ENCODE assay signal across 31 cellular contexts in the genomic region with DNA sequence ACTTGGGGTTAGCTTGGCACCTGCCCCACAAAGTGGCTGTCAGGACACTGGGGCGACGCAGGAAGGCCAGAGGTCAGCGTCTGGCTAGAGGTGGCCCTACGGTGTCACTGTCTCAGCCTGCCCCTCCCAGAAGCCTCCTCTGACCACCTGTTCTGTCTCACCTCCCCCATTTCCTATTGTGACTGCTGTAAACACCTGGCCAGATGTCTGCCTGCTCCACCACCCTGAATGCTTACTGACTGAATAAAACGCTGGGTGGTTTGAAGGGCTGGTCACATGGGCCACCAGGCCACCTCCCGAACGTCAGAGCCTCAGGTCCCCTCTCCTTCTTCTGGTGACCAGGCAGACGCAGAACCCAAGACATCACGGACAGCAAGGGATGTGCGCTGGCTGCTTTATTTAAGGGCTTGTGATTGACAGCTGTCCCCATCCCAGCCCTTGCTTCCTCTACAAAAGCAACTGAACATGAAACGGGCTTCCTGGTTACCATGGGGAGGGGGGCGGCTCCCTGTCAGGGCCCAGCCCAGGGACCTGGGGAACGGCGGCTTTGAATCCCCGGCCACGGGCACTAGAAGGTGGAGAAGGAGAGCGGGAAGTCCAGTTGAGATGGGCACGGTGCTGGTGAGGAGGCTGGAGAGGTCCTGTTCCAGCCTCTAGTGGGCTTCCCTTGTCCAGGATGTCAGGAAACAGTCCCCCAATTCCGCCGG. TPM values are rescaled to one million over a fixed set of nuclear protein-coding genes. Genes with fewer than 3 reads are reported as not detected.
DNase-seq lines count a peak whose midpoint lies in the region; ATAC-seq and TF ChIP-seq lines count a peak whose summit lies in the region.
"Had no signal": no experiment of that assay in that cellular context is flagged by ENCODE, and none has a peak within 500 bp of the region (broad histone marks: within the 10 kb centered on the region; RNA-seq: fewer than 3 reads in every experiment).

No MANE protein-coding gene starts in this region.

- H3K4me3 ChIP-seq in muscle layer of colon (ENCODE audit: low read depth in 1 of 2, low read length in 2 of 2) (no peak overlapping the region), uterus (no peak overlapping the region)
- H3K4me3 ChIP-seq: lower lobe of right lung, PC-9, thoracic aorta had no signal

- H3K27me3 Mint-ChIP-seq in activated naive CD4-positive, alpha-beta T cell treated with anti-CD3 and anti-CD28 coated beads, Interleukin-2, amount 10 ng/mL, durations not matched to agents 7 days and 5 days, result no peaks in the 10 kb centered on the region
- no peaks in the 10 kb centered on the region for H3K27me3 Mint-ChIP-seq in WTC11 (ENCODE audit: low read depth)
- H3K27me3 Mint-ChIP-seq: activated naive CD4-positive, alpha-beta T cell treated with anti-CD3 and anti-CD28 coated beads, Interleukin-2, amount 50 U/mL, for 24 hours had no signal

- no peak for TF ChIP-seq POLR2A in uterus (IDR thresholded peaks at IDR 0.05)

- POLR2A ChIA-PET in WTC11 (lab: Charles Lee), result interaction anchor here (1.2 kb wide), 1 partner anchor 14 kb away, joined by 3 read pairs; a partner anchor contains a TSS

- H3K9me3 ChIP-seq in muscle layer of colon (ENCODE audit: low read length) (no peaks in the 10 kb centered on the region), uterus (no peaks in the 10 kb centered on the region)
- H3K9me3 ChIP-seq: lower lobe of right lung, thoracic aorta had no signal

- H3K4me1 Mint-ChIP-seq in activated naive CD4-positive, alpha-beta T cell treated with anti-CD3 and anti-CD28 coated beads, Interleukin-2, amount 10 ng/mL, durations not matched to agents 7 days and 5 days, result peaks cover 27% of the 10 kb centered on the region
- peaks cover 2% of the 10 kb centered on the region for H3K4me1 Mint-ChIP-seq in WTC11

- peak overlapping the region; percentile 4 for H3K9ac ChIP-seq in muscle layer of colon (ENCODE audit: low read length)
- H3K9ac ChIP-seq: parathyroid adenoma had no signal

- peaks cover 22% of the 10 kb centered on the region for H3K36me3 Mint-ChIP-seq in activated naive CD4-positive, alpha-beta T cell treated with anti-CD3 and anti-CD28 coated beads, Interleukin-2, amount 10 ng/mL, durations not matched to agents 7 days and 5 days
- peaks cover 13% of the 10 kb centered on the region for H3K36me3 Mint-ChIP-seq in WTC11

- ATAC-seq in WTC11 (no peak), GM18520 (IDR thresholded peaks at IDR 0.05; ENCODE audit: unreplicated experiment) (no peak)

- peaks cover 50% of the 10 kb centered on the region for H3K36me3 ChIP-seq in muscle layer of colon (ENCODE audit: insufficient read depth, low read length)
- no peaks in the 10 kb centered on the region for H3K36me3 ChIP-seq in uterus

- H3K27ac Mint-ChIP-seq in activated naive CD4-positive, alpha-beta T cell treated with anti-CD3 and anti-CD28 coated beads, Interleukin-2, amount 10 ng/mL, durations not matched to agents 7 days and 5 days, result peak overlapping the region; percentile 42
- H3K27ac Mint-ChIP-seq in WTC11, result peak overlapping the region; percentile 63; the same call in 1 of the 2 replicates
- H3K27ac Mint-ChIP-seq: activated naive CD4-positive, alpha-beta T cell treated with anti-CD3 and anti-CD28 coated beads, Interleukin-2, amount 50 U/mL, for 24 hours had no signal

- peaks cover 37% of the 10 kb centered on the region for H3K4me1 ChIP-seq in muscle layer of colon (ENCODE audit: insufficient read depth, low read length)
- H3K4me1 ChIP-seq in uterus, result peaks cover 0 to 16% of the 10 kb centered on the region in 2 donors

- TF ChIP-seq CTCF in WTC11 (IDR thresholded peaks at IDR 0.05) (no peak), uterus (IDR thresholded peaks at IDR 0.05) (no peak)

- no peak for DNase-seq in activated naive CD4-positive, alpha-beta T cell treated with anti-CD3 and anti-CD28 coated beads, Interleukin-2, amount 10 ng/mL, durations not matched to agents 7 days and 5 days
- no peak for DNase-seq in activated naive CD4-positive, alpha-beta T cell (lab: John Stamatoyannopoulos, UW)
- DNase-seq in WTC11 (ENCODE audit: low spot score), result no peak
- DNase-seq in uterus, result no peak
- no peak for DNase-seq in HuH-7 (ENCODE audit: low spot score)
- DNase-seq in NCI-H1048 (lab: John Stamatoyannopoulos, UW), result no peak
- DNase-seq: 8988T; activated CD4-positive, alpha-beta T cell treated with anti-CD3 and anti-CD28 coated beads, Interleukin-2, amount 50 U/mL, for 48 hours; activated CD8-positive, alpha-beta memory T cell treated with anti-CD3 and anti-CD28 coated beads, Interleukin-2, amount 50 U/mL, for 48 hours; effector CD4-positive, alpha-beta T cell; lower lobe of right lung; MV-4-11; NCI-H1694 treated with DMSO at 0.1 percent for 48 hours; PC-9; right cardiac atrium; SHP77; stimulated activated CD4-positive, alpha-beta T cell treated with anti-CD3 and anti-CD28 coated beads, Interleukin-12 subunit alpha, Interleukin-12 subunit beta, amount 100 ng/mL, for 4 hours; stimulated activated CD4-positive, alpha-beta T cell treated with anti-CD3 and anti-CD28 coated beads, Interleukin-4, amount 100 ng/mL, for 4 hours; stimulated activated naive CD4-positive, alpha-beta T cell treated with Interleukin-2 at 50 U/mL for 16 hours; T-helper 9 cell had no signal

- no peaks in the 10 kb centered on the region for H3K27me3 ChIP-seq in muscle layer of colon (ENCODE audit: control insufficient read depth in 1 of 2, insufficient read depth in 2 of 2, low read length in 2 of 2)
- no peaks in the 10 kb centered on the region for H3K27me3 ChIP-seq in uterus

- H3K27ac ChIP-seq in muscle layer of colon (ENCODE audit: low read depth, low read length), result peak overlapping the region; percentile 95
- H3K27ac ChIP-seq in uterus, result peak overlapping the region; percentile 84 to 91
- H3K27ac ChIP-seq: epithelial cell of prostate, lower lobe of right lung, parathyroid adenoma, PC-9, WERI-Rb-1 had no signal

- no peak overlapping the region for H3K4me3 Mint-ChIP-seq in activated naive CD4-positive, alpha-beta T cell treated with anti-CD3 and anti-CD28 coated beads, Interleukin-2, amount 10 ng/mL, durations not matched to agents 7 days and 5 days
- H3K4me3 Mint-ChIP-seq in WTC11, result no peak overlapping the region
- H3K4me3 Mint-ChIP-seq: activated naive CD4-positive, alpha-beta T cell treated with anti-CD3 and anti-CD28 coated beads, Interleukin-2, amount 50 U/mL, for 24 hours; nephron progenitor cell had no signal

- CTCF ChIA-PET in activated naive CD4-positive, alpha-beta T cell treated with anti-CD3 and anti-CD28 coated beads, Interleukin-2, amount 10 ng/mL, durations not matched to agents 7 days and 5 days (lab: Charles Lee), result no interaction called here
- CTCF ChIA-PET in WTC11 (lab: Charles Lee), result interaction anchor here (0.8 to 1.6 kb wide), 6 partner anchors 11 to 171 kb away, joined by 3 to 11 read pairs (median 4); a partner anchor contains a TSS

- intact Hi-C loops in uterus (cut with DNase I; ENCODE audit: low total_unique reads), result no loop called here

- no peaks in the 10 kb centered on the region for H3K9me3 Mint-ChIP-seq in activated naive CD4-positive, alpha-beta T cell treated with anti-CD3 and anti-CD28 coated beads, Interleukin-2, amount 10 ng/mL, durations not matched to agents 7 days and 5 days
- no peaks in the 10 kb centered on the region for H3K9me3 Mint-ChIP-seq in WTC11
- H3K9me3 Mint-ChIP-seq: activated naive CD4-positive, alpha-beta T cell treated with anti-CD3 and anti-CD28 coated beads, Interleukin-2, amount 50 U/mL, for 24 hours; nephron progenitor cell had no signal

TF ChIP-seq in WTC11, 78 proteins besides CTCF, POLR2A, EP300 and RAD21 (continues in another document):
- TF ChIP-seq RELA (CRISPR knock-in tag; IDR thresholded peaks at IDR 0.05; ENCODE audit: borderline replicate concordance), result no peak
- TF ChIP-seq NFATC4 (CRISPR knock-in tag; IDR thresholded peaks at IDR 0.05), result no peak
- no peak for TF ChIP-seq ZNF416 (CRISPR knock-in tag; IDR thresholded peaks at IDR 0.05)
- no peak for TF ChIP-seq TP53 (CRISPR knock-in tag; IDR thresholded peaks at IDR 0.05)
- no peak for TF ChIP-seq JUN (CRISPR knock-in tag; IDR thresholded peaks at IDR 0.05)
- TF ChIP-seq, protein P1, sequence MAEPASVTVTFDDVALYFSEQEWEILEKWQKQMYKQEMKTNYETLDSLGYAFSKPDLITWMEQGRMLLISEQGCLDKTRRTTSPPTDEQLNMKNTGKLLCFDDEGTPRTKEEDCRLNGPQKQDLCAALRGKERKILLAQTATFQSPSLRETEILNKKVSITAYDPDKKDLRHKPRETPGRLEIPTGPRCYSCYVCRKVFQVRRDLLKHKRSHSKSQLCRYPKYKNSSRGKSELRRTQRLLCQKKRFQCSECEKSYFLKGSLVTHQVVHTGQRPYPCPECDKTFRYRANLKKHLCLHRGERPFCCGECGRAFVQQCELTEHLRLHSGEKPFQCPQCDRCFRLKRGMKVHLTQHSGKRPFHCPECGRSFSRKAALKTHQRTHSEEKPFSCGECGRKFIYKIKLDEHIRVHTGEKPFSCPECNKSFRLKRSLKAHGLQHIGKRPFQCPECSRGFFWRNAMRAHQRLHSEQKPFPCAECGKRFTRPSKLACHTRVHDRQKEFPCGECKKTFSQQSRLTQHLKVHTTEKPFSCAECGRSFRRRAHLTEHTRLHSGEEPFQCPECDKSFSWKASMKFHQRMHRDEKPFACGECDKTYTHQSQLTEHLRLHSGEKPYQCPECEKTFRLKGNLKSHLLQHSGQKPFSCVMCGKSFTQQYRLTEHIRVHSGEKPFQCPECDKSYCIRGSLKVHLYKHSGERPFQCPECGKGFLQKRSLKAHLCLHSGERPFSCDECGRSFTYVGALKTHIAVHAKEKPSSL (CRISPR knock-in tag; conservative IDR thresholded peaks at IDR 0.05), result no peak
- no peak for TF ChIP-seq ZNF138 (CRISPR knock-in tag; conservative IDR thresholded peaks at IDR 0.05)
- no peak for TF ChIP-seq FOXP1 (CRISPR knock-in tag; IDR thresholded peaks at IDR 0.05; ENCODE audit: borderline replicate concordance)
- TF ChIP-seq PRRX2 (CRISPR knock-in tag; IDR thresholded peaks at IDR 0.05), result no peak
- no peak for TF ChIP-seq CREB1 (CRISPR knock-in tag; IDR thresholded peaks at IDR 0.05)
- no peak for TF ChIP-seq ZNF423 (CRISPR knock-in tag; IDR thresholded peaks at IDR 0.05)

RNA-seq across cellular contexts. Expression of a gene that starts 6.2 kb away (rescaled TPM):
- total RNA-seq in WTC11 (2021) (70.9 to 86.0 TPM (median 73.4 TPM) in 3 replicates), uterus (10 to 100 TPM; 19.7 to 89.4 (median 38.9) TPM)

RNA-seq across cellular contexts. Expression of a gene that starts 14.2 kb away (rescaled TPM):
- total RNA-seq in WTC11 (2021) (16.0 to 18.0 TPM (median 17.4 TPM) in 3 replicates), uterus (1,000 to 10,000 TPM in 1 of 4 donors, 100 to 1,000 TPM in 3; 267 to 1,727 (median 599) TPM)
- total RNA-seq: bronchial epithelial cell, NCI-H460 had no signal

RNA-seq across cellular contexts. Expression of a gene that starts 23.9 kb away (rescaled TPM):
- total RNA-seq in WTC11 (2021), result 56.4 to 64.1 TPM (median 61.7 TPM) in 3 replicates
- 100 to 1,000 TPM in 1 of 4 donors, 10 to 100 TPM in 3; 44.6 to 138 (median 58.2) TPM for total RNA-seq in uterus

RNA-seq across cellular contexts. Expression of a gene that starts 24.6 kb away (rescaled TPM):
- total RNA-seq in WTC11 (2021), result 8.6 to 14.3 TPM (median 11.8 TPM) in 3 replicates
- 1 to 10 TPM; 2.5 to 7.7 (median 5.8) TPM for total RNA-seq in uterus
- total RNA-seq: G401, NCI-H460 had no signal

RNA-seq across cellular contexts. Expression of a gene that starts 44.5 kb away (rescaled TPM):
- 12.6 to 13.2 TPM (median 12.7 TPM) in 3 replicates for total RNA-seq in WTC11 (2021)
- total RNA-seq in uterus, result 10 to 100 TPM; 20.6 to 70.6 (median 36.0) TPM

Comparison
In these comparisons a context has a peak if more than half of its experiments do, and no peak if none do; other contexts are left out.
1. RNA of a gene that starts 14.2 kb away (total RNA-seq): 267 to 1,727 TPM in uterus; 16.0 to 18.0 TPM in WTC11; every median in the first group is over 10 times any median in the second.